ENCODE assay signal across 1 cellular context in the genomic region with DNA sequence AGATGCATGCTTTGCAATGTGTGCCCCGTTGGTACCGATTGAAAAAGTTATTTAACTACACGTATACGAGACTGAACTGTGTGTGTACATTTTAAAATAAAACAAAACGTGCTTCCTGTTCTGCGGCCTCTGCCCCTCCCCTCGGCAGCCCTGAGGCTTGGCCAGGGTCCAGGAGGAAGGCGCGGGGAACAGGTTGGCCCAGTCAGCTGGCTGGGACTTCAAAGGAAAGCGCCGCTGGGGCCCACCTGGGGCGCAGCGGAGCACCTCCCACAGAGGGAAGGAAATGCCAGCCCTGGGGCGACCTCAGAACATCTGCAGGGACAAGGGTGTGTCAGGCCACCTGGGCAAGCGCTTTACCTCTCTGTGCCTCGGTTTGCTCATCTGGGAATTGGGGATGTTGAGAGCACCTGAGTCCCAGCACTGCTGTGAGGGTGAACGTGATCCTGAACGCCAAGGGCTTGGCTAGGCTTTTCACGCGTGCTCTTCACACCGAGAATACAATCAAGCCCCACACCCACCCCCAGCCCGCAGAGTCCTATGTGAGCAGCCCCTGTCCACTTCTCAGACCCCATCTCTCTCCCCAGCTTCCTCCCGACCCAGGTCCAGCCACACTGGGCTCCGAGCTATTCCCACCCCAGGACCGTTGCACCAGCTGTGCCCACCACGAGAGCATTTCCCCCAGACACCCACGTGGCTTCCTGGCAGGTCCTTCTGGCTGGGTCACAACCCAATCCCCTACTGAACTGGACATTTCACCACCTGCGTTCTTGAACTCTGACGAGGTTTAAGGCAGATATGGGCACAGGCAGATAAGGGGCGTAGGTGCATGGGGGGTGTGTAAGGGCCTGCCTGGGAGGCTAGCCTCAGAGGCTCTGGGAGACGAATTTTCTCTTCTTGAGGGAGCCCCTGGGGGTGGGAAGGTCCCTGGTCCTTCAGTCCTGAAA.
TF ChIP-seq lines count a peak whose summit lies in the region.

No MANE protein-coding gene starts in this region.

TF ChIP-seq in HepG2, 621 proteins besides CTCF, POLR2A, EP300 and RAD21 (continued from another document and continues in another):
- TF ChIP-seq ELF1 (CRISPR knock-in tag; IDR thresholded peaks at IDR 0.05), result peak; percentile 61; the same call in 1 of the 2 replicates
- TF ChIP-seq CHD4 (IDR thresholded peaks at IDR 0.05; ENCODE audit: borderline replicate concordance, low read length), result peak; percentile 82; the same call in 1 of the 2 replicates
- TF ChIP-seq NCOA2 (CRISPR knock-in tag; IDR thresholded peaks at IDR 0.05), result peak; percentile 74; the same call in 1 of the 2 replicates
- no peak for TF ChIP-seq SP1 (IDR thresholded peaks at IDR 0.05)
- TF ChIP-seq SP1 (CRISPR knock-in tag; IDR thresholded peaks at IDR 0.05), result no peak
- no peak for TF ChIP-seq SRY (CRISPR knock-in tag; IDR thresholded peaks at IDR 0.05)
- TF ChIP-seq ZMYM3 (CRISPR knock-in tag; IDR thresholded peaks at IDR 0.05), result peak; percentile 97
- TF ChIP-seq, protein P1, sequence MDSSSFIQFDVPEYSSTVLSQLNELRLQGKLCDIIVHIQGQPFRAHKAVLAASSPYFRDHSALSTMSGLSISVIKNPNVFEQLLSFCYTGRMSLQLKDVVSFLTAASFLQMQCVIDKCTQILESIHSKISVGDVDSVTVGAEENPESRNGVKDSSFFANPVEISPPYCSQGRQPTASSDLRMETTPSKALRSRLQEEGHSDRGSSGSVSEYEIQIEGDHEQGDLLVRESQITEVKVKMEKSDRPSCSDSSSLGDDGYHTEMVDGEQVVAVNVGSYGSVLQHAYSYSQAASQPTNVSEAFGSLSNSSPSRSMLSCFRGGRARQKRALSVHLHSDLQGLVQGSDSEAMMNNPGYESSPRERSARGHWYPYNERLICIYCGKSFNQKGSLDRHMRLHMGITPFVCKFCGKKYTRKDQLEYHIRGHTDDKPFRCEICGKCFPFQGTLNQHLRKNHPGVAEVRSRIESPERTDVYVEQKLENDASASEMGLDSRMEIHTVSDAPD (CRISPR knock-in tag; IDR thresholded peaks at IDR 0.05), result no peak
- TF ChIP-seq, protein P2, sequence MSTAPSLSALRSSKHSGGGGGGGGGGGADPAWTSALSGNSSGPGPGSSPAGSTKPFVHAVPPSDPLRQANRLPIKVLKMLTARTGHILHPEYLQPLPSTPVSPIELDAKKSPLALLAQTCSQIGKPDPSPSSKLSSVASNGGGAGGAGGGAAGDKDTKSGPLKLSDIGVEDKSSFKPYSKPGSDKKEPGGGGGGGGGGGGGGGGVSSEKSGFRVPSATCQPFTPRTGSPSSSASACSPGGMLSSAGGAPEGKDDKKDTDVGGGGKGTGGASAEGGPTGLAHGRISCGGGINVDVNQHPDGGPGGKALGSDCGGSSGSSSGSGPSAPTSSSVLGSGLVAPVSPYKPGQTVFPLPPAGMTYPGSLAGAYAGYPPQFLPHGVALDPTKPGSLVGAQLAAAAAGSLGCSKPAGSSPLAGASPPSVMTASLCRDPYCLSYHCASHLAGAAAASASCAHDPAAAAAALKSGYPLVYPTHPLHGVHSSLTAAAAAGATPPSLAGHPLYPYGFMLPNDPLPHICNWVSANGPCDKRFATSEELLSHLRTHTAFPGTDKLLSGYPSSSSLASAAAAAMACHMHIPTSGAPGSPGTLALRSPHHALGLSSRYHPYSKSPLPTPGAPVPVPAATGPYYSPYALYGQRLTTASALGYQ (CRISPR knock-in tag; IDR thresholded peaks at IDR 0.05), result peak; percentile 86; the same call in 1 of the 2 replicates
- TF ChIP-seq ARNT2 (CRISPR knock-in tag; IDR thresholded peaks at IDR 0.05; ENCODE audit: low read depth), result no peak
- TF ChIP-seq ZFP90 (CRISPR knock-in tag; IDR thresholded peaks at IDR 0.05; ENCODE audit: borderline replicate concordance), result no peak
- no peak for TF ChIP-seq KLF15 (CRISPR knock-in tag; IDR thresholded peaks at IDR 0.05; ENCODE audit: borderline replicate concordance)
- TF ChIP-seq, protein P3, sequence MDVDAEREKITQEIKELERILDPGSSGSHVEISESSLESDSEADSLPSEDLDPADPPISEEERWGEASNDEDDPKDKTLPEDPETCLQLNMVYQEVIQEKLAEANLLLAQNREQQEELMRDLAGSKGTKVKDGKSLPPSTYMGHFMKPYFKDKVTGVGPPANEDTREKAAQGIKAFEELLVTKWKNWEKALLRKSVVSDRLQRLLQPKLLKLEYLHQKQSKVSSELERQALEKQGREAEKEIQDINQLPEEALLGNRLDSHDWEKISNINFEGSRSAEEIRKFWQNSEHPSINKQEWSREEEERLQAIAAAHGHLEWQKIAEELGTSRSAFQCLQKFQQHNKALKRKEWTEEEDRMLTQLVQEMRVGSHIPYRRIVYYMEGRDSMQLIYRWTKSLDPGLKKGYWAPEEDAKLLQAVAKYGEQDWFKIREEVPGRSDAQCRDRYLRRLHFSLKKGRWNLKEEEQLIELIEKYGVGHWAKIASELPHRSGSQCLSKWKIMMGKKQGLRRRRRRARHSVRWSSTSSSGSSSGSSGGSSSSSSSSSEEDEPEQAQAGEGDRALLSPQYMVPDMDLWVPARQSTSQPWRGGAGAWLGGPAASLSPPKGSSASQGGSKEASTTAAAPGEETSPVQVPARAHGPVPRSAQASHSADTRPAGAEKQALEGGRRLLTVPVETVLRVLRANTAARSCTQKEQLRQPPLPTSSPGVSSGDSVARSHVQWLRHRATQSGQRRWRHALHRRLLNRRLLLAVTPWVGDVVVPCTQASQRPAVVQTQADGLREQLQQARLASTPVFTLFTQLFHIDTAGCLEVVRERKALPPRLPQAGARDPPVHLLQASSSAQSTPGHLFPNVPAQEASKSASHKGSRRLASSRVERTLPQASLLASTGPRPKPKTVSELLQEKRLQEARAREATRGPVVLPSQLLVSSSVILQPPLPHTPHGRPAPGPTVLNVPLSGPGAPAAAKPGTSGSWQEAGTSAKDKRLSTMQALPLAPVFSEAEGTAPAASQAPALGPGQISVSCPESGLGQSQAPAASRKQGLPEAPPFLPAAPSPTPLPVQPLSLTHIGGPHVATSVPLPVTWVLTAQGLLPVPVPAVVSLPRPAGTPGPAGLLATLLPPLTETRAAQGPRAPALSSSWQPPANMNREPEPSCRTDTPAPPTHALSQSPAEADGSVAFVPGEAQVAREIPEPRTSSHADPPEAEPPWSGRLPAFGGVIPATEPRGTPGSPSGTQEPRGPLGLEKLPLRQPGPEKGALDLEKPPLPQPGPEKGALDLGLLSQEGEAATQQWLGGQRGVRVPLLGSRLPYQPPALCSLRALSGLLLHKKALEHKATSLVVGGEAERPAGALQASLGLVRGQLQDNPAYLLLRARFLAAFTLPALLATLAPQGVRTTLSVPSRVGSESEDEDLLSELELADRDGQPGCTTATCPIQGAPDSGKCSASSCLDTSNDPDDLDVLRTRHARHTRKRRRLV (CRISPR knock-in tag; IDR thresholded peaks at IDR 0.05), result no peak
- TF ChIP-seq TSC22D2 (CRISPR knock-in tag; IDR thresholded peaks at IDR 0.05; ENCODE audit: borderline replicate concordance), result 0 out of 2 replicates have a peak, but pooled peaks have one; percentile 33
- TF ChIP-seq, protein P4, sequence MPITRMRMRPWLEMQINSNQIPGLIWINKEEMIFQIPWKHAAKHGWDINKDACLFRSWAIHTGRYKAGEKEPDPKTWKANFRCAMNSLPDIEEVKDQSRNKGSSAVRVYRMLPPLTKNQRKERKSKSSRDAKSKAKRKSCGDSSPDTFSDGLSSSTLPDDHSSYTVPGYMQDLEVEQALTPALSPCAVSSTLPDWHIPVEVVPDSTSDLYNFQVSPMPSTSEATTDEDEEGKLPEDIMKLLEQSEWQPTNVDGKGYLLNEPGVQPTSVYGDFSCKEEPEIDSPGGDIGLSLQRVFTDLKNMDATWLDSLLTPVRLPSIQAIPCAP (CRISPR knock-in tag; IDR thresholded peaks at IDR 0.05; ENCODE audit: low read depth), result no peak
- TF ChIP-seq, protein P5, sequence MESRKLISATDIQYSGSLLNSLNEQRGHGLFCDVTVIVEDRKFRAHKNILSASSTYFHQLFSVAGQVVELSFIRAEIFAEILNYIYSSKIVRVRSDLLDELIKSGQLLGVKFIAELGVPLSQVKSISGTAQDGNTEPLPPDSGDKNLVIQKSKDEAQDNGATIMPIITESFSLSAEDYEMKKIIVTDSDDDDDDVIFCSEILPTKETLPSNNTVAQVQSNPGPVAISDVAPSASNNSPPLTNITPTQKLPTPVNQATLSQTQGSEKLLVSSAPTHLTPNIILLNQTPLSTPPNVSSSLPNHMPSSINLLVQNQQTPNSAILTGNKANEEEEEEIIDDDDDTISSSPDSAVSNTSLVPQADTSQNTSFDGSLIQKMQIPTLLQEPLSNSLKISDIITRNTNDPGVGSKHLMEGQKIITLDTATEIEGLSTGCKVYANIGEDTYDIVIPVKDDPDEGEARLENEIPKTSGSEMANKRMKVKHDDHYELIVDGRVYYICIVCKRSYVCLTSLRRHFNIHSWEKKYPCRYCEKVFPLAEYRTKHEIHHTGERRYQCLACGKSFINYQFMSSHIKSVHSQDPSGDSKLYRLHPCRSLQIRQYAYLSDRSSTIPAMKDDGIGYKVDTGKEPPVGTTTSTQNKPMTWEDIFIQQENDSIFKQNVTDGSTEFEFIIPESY (CRISPR knock-in tag; IDR thresholded peaks at IDR 0.05), result peak; percentile 45; the same call in 1 of the 2 replicates
- no peak for TF ChIP-seq ZNF558 (CRISPR knock-in tag; IDR thresholded peaks at IDR 0.05; ENCODE audit: borderline replicate concordance)
- TF ChIP-seq, protein P6, sequence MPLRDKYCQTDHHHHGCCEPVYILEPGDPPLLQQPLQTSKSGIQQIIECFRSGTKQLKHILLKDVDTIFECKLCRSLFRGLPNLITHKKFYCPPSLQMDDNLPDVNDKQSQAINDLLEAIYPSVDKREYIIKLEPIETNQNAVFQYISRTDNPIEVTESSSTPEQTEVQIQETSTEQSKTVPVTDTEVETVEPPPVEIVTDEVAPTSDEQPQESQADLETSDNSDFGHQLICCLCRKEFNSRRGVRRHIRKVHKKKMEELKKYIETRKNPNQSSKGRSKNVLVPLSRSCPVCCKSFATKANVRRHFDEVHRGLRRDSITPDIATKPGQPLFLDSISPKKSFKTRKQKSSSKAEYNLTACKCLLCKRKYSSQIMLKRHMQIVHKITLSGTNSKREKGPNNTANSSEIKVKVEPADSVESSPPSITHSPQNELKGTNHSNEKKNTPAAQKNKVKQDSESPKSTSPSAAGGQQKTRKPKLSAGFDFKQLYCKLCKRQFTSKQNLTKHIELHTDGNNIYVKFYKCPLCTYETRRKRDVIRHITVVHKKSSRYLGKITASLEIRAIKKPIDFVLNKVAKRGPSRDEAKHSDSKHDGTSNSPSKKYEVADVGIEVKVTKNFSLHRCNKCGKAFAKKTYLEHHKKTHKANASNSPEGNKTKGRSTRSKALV (CRISPR knock-in tag; IDR thresholded peaks at IDR 0.05), result 0 out of 2 replicates have a peak, but pooled peaks have one; percentile 39
- no peak for TF ChIP-seq PRMT3 (CRISPR knock-in tag; IDR thresholded peaks at IDR 0.05; ENCODE audit: borderline replicate concordance, low read depth)
- TF ChIP-seq SOX13 (IDR thresholded peaks at IDR 0.05), result peak; percentile 46; the same call in 1 of the 2 replicates
- TF ChIP-seq SOX13 (CRISPR knock-in tag; conservative IDR thresholded peaks at IDR 0.05 in 1 of 2, IDR thresholded peaks at IDR 0.05 in 1 of 2), result peak in 1 of 2 experiments; percentile 81; a peak in 2 of 4 replicates
- no peak for TF ChIP-seq MTF2 (CRISPR knock-in tag; IDR thresholded peaks at IDR 0.05; ENCODE audit: borderline replicate concordance)
- TF ChIP-seq TCF7 (IDR thresholded peaks at IDR 0.05; ENCODE audit: low read depth), result peak; percentile 97
- no peak for TF ChIP-seq HOXA7 (CRISPR knock-in tag; IDR thresholded peaks at IDR 0.05)
- TF ChIP-seq, protein P7, sequence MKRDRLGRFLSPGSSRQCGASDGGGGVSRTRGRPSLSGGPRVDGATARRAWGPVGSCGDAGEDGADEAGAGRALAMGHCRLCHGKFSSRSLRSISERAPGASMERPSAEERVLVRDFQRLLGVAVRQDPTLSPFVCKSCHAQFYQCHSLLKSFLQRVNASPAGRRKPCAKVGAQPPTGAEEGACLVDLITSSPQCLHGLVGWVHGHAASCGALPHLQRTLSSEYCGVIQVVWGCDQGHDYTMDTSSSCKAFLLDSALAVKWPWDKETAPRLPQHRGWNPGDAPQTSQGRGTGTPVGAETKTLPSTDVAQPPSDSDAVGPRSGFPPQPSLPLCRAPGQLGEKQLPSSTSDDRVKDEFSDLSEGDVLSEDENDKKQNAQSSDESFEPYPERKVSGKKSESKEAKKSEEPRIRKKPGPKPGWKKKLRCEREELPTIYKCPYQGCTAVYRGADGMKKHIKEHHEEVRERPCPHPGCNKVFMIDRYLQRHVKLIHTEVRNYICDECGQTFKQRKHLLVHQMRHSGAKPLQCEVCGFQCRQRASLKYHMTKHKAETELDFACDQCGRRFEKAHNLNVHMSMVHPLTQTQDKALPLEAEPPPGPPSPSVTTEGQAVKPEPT (CRISPR knock-in tag; IDR thresholded peaks at IDR 0.05; ENCODE audit: low read depth), result no peak
- TF ChIP-seq SRSF1 (optimal IDR thresholded peaks at IDR 0.05; ENCODE audit: low read depth, low read length), result no peak
- no peak for TF ChIP-seq ZNF792 (CRISPR knock-in tag; IDR thresholded peaks at IDR 0.05)
- TF ChIP-seq TEAD3 (CRISPR knock-in tag; optimal IDR thresholded peaks at IDR 0.05; ENCODE audit: borderline replicate concordance), result peak; percentile 62
- no peak for TF ChIP-seq ZNF724P (CRISPR knock-in tag; IDR thresholded peaks at IDR 0.05; ENCODE audit: borderline replicate concordance)
- TF ChIP-seq ZNF564 (CRISPR knock-in tag; IDR thresholded peaks at IDR 0.05), result 0 out of 2 replicates have a peak, but pooled peaks have one; percentile 57
- no peak for TF ChIP-seq ISX (CRISPR knock-in tag; conservative IDR thresholded peaks at IDR 0.05)
- TF ChIP-seq MTA3 (CRISPR knock-in tag; IDR thresholded peaks at IDR 0.05), result no peak
- TF ChIP-seq ZNF33B (CRISPR knock-in tag; IDR thresholded peaks at IDR 0.05), result no peak
- TF ChIP-seq, protein P8, sequence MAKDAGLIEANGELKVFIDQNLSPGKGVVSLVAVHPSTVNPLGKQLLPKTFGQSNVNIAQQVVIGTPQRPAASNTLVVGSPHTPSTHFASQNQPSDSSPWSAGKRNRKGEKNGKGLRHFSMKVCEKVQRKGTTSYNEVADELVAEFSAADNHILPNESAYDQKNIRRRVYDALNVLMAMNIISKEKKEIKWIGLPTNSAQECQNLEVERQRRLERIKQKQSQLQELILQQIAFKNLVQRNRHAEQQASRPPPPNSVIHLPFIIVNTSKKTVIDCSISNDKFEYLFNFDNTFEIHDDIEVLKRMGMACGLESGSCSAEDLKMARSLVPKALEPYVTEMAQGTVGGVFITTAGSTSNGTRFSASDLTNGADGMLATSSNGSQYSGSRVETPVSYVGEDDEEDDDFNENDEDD (CRISPR knock-in tag; IDR thresholded peaks at IDR 0.05; ENCODE audit: borderline replicate concordance), result peak; percentile 59; the same call in 1 of the 2 replicates
- TF ChIP-seq ZNF317 (CRISPR knock-in tag; IDR thresholded peaks at IDR 0.05), result 0 out of 2 replicates have a peak, but pooled peaks have one; percentile 31
- TF ChIP-seq BORCS8-MEF2B (CRISPR knock-in tag; IDR thresholded peaks at IDR 0.05), result no peak
- no peak for TF ChIP-seq JARID2 (CRISPR knock-in tag; IDR thresholded peaks at IDR 0.05; ENCODE audit: insufficient replicate concordance)
- TF ChIP-seq ZNF253 (CRISPR knock-in tag; IDR thresholded peaks at IDR 0.05; ENCODE audit: borderline replicate concordance), result no peak
- TF ChIP-seq TCF7L2 (IDR thresholded peaks at IDR 0.05; ENCODE audit: low read depth, low read length), result peak; percentile 90
- TF ChIP-seq ZNF225 (CRISPR knock-in tag; IDR thresholded peaks at IDR 0.05), result no peak
- peak; percentile 35; the same call in 1 of the 2 replicates for TF ChIP-seq DPF2 (CRISPR knock-in tag; IDR thresholded peaks at IDR 0.05; ENCODE audit: borderline replicate concordance, low read depth)
- TF ChIP-seq GATAD2A (CRISPR knock-in tag; IDR thresholded peaks at IDR 0.05), result peak; percentile 86
- peak; percentile 36; the same call in 1 of the 2 replicates for TF ChIP-seq HNF4G (IDR thresholded peaks at IDR 0.05; ENCODE audit: borderline replicate concordance, low read depth, low read length)
- no peak for TF ChIP-seq HNF4G (CRISPR knock-in tag; IDR thresholded peaks at IDR 0.05; ENCODE audit: borderline replicate concordance, low read depth)
- peak; percentile 90 for TF ChIP-seq TBX2 (CRISPR knock-in tag; IDR thresholded peaks at IDR 0.05; ENCODE audit: borderline replicate concordance)
